ENCODE assay signal across 8 cellular contexts in the genomic region with DNA sequence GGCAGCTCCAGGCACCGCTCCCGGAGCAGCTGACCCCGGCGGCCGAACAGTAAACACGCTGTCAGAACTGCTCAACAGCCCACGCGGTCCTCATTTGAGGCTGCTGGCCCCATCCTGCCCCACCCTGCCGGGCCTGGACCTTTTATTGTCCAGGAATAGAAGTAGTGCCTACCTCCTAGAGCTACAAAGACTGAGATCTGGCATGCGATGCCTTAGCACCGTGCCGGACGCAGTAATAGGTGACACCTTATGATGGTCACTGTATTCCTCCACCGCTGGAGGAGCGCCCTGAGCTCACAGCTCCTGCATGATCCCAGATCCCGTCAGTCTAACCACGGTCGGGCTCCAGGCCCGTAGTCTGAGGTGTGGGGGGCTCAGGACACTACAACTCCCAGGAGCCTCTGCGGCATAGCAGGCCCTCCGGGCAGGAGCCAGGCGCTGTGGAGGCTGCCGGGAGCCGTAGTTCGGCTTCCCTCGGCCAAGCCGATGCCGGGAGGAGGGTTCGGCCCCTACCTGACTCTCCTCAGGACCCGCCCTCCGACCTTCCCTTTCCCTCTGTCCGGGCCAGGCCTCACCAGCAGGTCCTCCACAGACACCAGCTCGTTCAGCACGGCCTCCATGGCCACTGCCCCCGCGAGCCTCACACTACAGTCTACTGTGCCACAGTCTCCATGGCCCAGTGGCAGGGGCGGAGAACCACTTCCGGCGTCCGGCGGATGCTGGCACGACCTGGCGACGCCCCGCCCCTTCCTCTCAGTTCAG. TPM values are rescaled to one million over a fixed set of nuclear protein-coding genes. Genes with fewer than 3 reads are reported as not detected.
DNase-seq lines count a peak whose midpoint lies in the region; ATAC-seq and TF ChIP-seq lines count a peak whose summit lies in the region.

A gene (minus strand): TSS at position 697 of the 762 bp plus-strand sequence. CDS start 77 bp downstream, at position 620.

- no peaks in the 10 kb centered on the region for H3K9me3 ChIP-seq in IMR-90 (ENCODE audit: control insufficient read depth, insufficient read depth, low read length)
- no peaks in the 10 kb centered on the region for H3K9me3 ChIP-seq in mucosa of rectum (ENCODE audit: control insufficient read depth in 2 of 2, low read length in 2 of 2)

- DNase-seq in DMS153 (lab: John Stamatoyannopoulos, UW) (peak; percentile 85), IMR-90 (peak; percentile 82), OCI-M1 (lab: John Stamatoyannopoulos, UW) (peak; percentile 100), activated T-cell treated with anti-CD3 and anti-CD28 coated beads for 4 hours (peak; percentile 85), epithelial cell of prostate (ENCODE audit: low read depth, low spot score) (peak; percentile 52)
- peak; percentile 95 for DNase-seq in stimulated activated CD8-positive, alpha-beta memory T cell treated with anti-CD3 and anti-CD28 coated beads, Interleukin-4, amount 100 ng/mL, for 48 hours

- H2BK120ac ChIP-seq in IMR-90 (ENCODE audit: low read depth, low read length): peak within 1 kb of the TSS; percentile 84

- H4K8ac ChIP-seq in IMR-90 (ENCODE audit: low read depth in 2 of 2, low read length in 2 of 2): peak within 1 kb of the TSS; percentile 98 to 99

- H3K27me3 ChIP-seq in IMR-90 (ENCODE audit: control insufficient read depth, insufficient read depth, low read length) (no peaks in the 10 kb centered on the region), mucosa of rectum (ENCODE audit: control insufficient read depth in 2 of 2, insufficient read depth in 2 of 2, low read length in 2 of 2) (no peaks in the 10 kb centered on the region)

- H2AK9ac ChIP-seq in IMR-90 (replicated peaks; ENCODE audit: low read depth, low read length, poor library complexity): peak within 1 kb of the TSS; percentile 98

- peak within 1 kb of the TSS; percentile 90 for H3K56ac ChIP-seq in IMR-90 (ENCODE audit: extremely low read depth, insufficient read depth, low read length)

- peaks cover 15% of the 10 kb centered on the region for H4K20me1 ChIP-seq in IMR-90 (ENCODE audit: insufficient read depth, low read length)

- TF ChIP-seq CTCF in IMR-90 (conservative IDR thresholded peaks at IDR 0.05; ENCODE audit: low read depth, low read length): no peak; the same call in 1 of the 2 replicates

- H3K14ac ChIP-seq in IMR-90 (replicated peaks; ENCODE audit: low read depth, low read length): peak within 1 kb of the TSS; percentile 98

- H3K27ac ChIP-seq in IMR-90 (ENCODE audit: insufficient read depth, low read length) (peak within 1 kb of the TSS; percentile 94), epithelial cell of prostate (peak within 1 kb of the TSS; percentile 82), mucosa of rectum (ENCODE audit: low read depth in 2 of 2, low read length in 2 of 2) (peak within 1 kb of the TSS; percentile 98 to 99)

- peaks cover 24 to 56% of the 10 kb centered on the region in 2 experiments for H3K79me1 ChIP-seq in IMR-90 (ENCODE audit: low read depth in 1 of 2, low read length in 2 of 2)

- POLR2A ChIA-PET in IMR-90 (lab: Charles Lee; ENCODE audit: unreplicated experiment): no interaction called here

- H3K9me1 ChIP-seq in IMR-90 (ENCODE audit: insufficient read depth, low read length): no peaks in the 10 kb centered on the region

- H3K4me1 ChIP-seq in IMR-90 (ENCODE audit: control insufficient read depth, insufficient read depth, low read length): peaks cover 5% of the 10 kb centered on the region; the same call in 1 of the 2 replicates
- peaks cover 17 to 21% of the 10 kb centered on the region in 2 donors for H3K4me1 ChIP-seq in mucosa of rectum (ENCODE audit: control insufficient read depth in 2 of 2, insufficient read depth in 2 of 2, low read length in 2 of 2)

- peak; percentile 90 for ATAC-seq in GM21528 (IDR thresholded peaks at IDR 0.05; ENCODE audit: low FRiP score, unreplicated experiment)
- peak; percentile 97 for ATAC-seq in IMR-90 (ENCODE audit: low read depth)

- H3K36me3 ChIP-seq in IMR-90 (ENCODE audit: control insufficient read depth, insufficient read depth, low read length) (peaks cover 19% of the 10 kb centered on the region), mucosa of rectum (ENCODE audit: control insufficient read depth in 2 of 2, insufficient read depth in 2 of 2, low read length in 2 of 2) (peaks cover 18 to 23% of the 10 kb centered on the region in 2 donors)

- peak within 1 kb of the TSS; percentile 99 for H2AK5ac ChIP-seq in IMR-90 (ENCODE audit: low read depth, low read length)

- peak within 1 kb of the TSS; percentile 100 for H2AFZ ChIP-seq in IMR-90 (replicated peaks; ENCODE audit: low read length, poor library complexity)

- no peak within 1 kb of the TSS; the same call in 1 of the 3 replicates for H2BK15ac ChIP-seq in IMR-90 (ENCODE audit: low read depth, low read length)

- peak within 1 kb of the TSS; percentile 95 for H3K4me2 ChIP-seq in IMR-90 (ENCODE audit: low read depth, low read length)

- H3K4me3 ChIP-seq in IMR-90 (ENCODE audit: insufficient read depth, low read depth, low read length) (peak within 1 kb of the TSS; percentile 73), mucosa of rectum (ENCODE audit: low read length in 2 of 2) (peak within 1 kb of the TSS; percentile 99 to 100)

- 1% methylated on average over 17 of the region's 45 CpGs; no CpG with 5 or more reads in 1 of the 2 experiments for WGBS in IMR-90 (ENCODE audit: extremely low coverage in 2 of 2, insufficient read length in 1 of 2), 2 experiments

- intact Hi-C loops in IMR-90 (cut with micrococcal nuclease): loop anchor here (1.0 to 2.0 kb wide), 3 partner anchors 26 to 350 kb away; a partner anchor contains a TSS

- no TSS peak for BruUV-seq in IMR-90 (replicated peaks; lab: Mats Ljungman, UMichigan)

- H2BK5ac ChIP-seq in IMR-90 (ENCODE audit: low read depth, low read length, poor library complexity, severe bottlenecking): peak within 1 kb of the TSS; percentile 95

- TF ChIP-seq POLR2A in IMR-90 (IDR thresholded peaks at IDR 0.05; ENCODE audit: low read depth, low read length): peak; percentile 45; the same call in 1 of the 2 replicates

- H3K9ac ChIP-seq in IMR-90 (ENCODE audit: low read depth, low read length) (peak within 1 kb of the TSS; percentile 86), mucosa of rectum (ENCODE audit: low read depth in 1 of 2, low read length in 2 of 2) (peak within 1 kb of the TSS; percentile 96 to 98)

- in situ Hi-C loops in IMR-90 (cut with MboI; ENCODE audit: low sequenced_read_pairs): no loop called here

- CTCF ChIA-PET in IMR-90 (lab: Yijun Ruan, JAX): interaction anchor here (0.9 to 2.1 kb wide), 6 partner anchors 8 to 101 kb away, joined by 3 to 7 read pairs (median 5); a partner anchor contains a TSS

- H4K91ac ChIP-seq in IMR-90 (ENCODE audit: insufficient read depth, low read depth, low read length): peak within 1 kb of the TSS; percentile 98

- peak within 1 kb of the TSS; percentile 82 for H2BK20ac ChIP-seq in IMR-90 (ENCODE audit: low read depth, low read length)

- peak; percentile 60; the same call in 1 of the 2 replicates for TF ChIP-seq RAD21 in IMR-90 (IDR thresholded peaks at IDR 0.05; ENCODE audit: low read length)

- H4K5ac ChIP-seq in IMR-90 (ENCODE audit: low read depth, low read length): peak within 1 kb of the TSS; percentile 87

- peak within 1 kb of the TSS; percentile 99 for H3K4ac ChIP-seq in IMR-90 (ENCODE audit: low read depth, low read length)

- peak within 1 kb of the TSS; percentile 93 for H3K23ac ChIP-seq in IMR-90 (ENCODE audit: low read depth, low read length)

- dilution Hi-C loops in IMR-90 (cut with HindIII; ENCODE audit: low sequenced_read_pairs, unreplicated experiment): no loop called here

- H3K18ac ChIP-seq in IMR-90 (ENCODE audit: low read depth, low read length): peak within 1 kb of the TSS; percentile 72

TF ChIP-seq in IMR-90, 13 proteins besides CTCF, POLR2A, EP300 and RAD21:
- TF ChIP-seq RFX5 (IDR thresholded peaks at IDR 0.05; ENCODE audit: low read depth, low read length): no peak
- TF ChIP-seq CHD1 (IDR thresholded peaks at IDR 0.05; ENCODE audit: low read depth, low read length): no peak
- no peak for TF ChIP-seq FOS (IDR thresholded peaks at IDR 0.05; ENCODE audit: low read depth, low read length)
- no peak for TF ChIP-seq RCOR1 (IDR thresholded peaks at IDR 0.05; ENCODE audit: insufficient replicate concordance, low read length)
- TF ChIP-seq BHLHE40 (IDR thresholded peaks at IDR 0.05; ENCODE audit: low read depth, low read length): 0 out of 2 replicates have a peak, but pooled peaks have one; percentile 45
- peak; percentile 83; the same call in 1 of the 2 replicates for TF ChIP-seq SMC3 (IDR thresholded peaks at IDR 0.05; ENCODE audit: low read depth, low read length)
- peak; percentile 94 for TF ChIP-seq MXI1 (IDR thresholded peaks at IDR 0.05; ENCODE audit: borderline replicate concordance, low read depth, low read length)
- no peak for TF ChIP-seq MAFK (IDR thresholded peaks at IDR 0.05; ENCODE audit: low read depth, low read length)
- TF ChIP-seq NFE2L2 (IDR thresholded peaks at IDR 0.05; ENCODE audit: low read depth, low read length): no peak
- TF ChIP-seq, protein P1, sequence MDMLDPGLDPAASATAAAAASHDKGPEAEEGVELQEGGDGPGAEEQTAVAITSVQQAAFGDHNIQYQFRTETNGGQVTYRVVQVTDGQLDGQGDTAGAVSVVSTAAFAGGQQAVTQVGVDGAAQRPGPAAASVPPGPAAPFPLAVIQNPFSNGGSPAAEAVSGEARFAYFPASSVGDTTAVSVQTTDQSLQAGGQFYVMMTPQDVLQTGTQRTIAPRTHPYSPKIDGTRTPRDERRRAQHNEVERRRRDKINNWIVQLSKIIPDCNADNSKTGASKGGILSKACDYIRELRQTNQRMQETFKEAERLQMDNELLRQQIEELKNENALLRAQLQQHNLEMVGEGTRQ (IDR thresholded peaks at IDR 0.05; ENCODE audit: low read depth, low read length): peak; percentile 63
- TF ChIP-seq, protein P2, sequence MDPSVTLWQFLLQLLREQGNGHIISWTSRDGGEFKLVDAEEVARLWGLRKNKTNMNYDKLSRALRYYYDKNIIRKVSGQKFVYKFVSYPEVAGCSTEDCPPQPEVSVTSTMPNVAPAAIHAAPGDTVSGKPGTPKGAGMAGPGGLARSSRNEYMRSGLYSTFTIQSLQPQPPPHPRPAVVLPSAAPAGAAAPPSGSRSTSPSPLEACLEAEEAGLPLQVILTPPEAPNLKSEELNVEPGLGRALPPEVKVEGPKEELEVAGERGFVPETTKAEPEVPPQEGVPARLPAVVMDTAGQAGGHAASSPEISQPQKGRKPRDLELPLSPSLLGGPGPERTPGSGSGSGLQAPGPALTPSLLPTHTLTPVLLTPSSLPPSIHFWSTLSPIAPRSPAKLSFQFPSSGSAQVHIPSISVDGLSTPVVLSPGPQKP (IDR thresholded peaks at IDR 0.05; ENCODE audit: borderline replicate concordance, low read depth, low read length): no peak
- no peak for TF ChIP-seq CEBPB (IDR thresholded peaks at IDR 0.05; ENCODE audit: low read depth, low read length)
- peak; percentile 87; the same call in 1 of the 2 replicates for TF ChIP-seq MAZ (IDR thresholded peaks at IDR 0.05; ENCODE audit: borderline replicate concordance, low read depth, low read length)

RNA-seq across cellular contexts. Expression of the gene that starts here (rescaled TPM):
- total RNA-seq in IMR-90 (2012; rRNA removed): 241 and 293 TPM in 2 replicates
- 470 and 489 TPM in 2 replicates for polyA plus RNA-seq in IMR-90 (2012; rRNA removed)
- 544 and 563 TPM in 2 replicates for polyA plus RNA-seq in IMR-90 (2012; cell fraction: cytosol; rRNA removed)
- polyA plus RNA-seq in IMR-90 (2012; cell fraction: nucleus; rRNA removed; ENCODE audit: low replicate concordance): 172 and 183 TPM in 2 replicates

Comparison
In these comparisons a context has a peak if more than half of its experiments do, and no peak if none do; other contexts are left out.
1. Peak in every context shown above with its lines: DNase-seq, ATAC-seq, H3K4me3 ChIP-seq and H3K27ac ChIP-seq.